In the genomic region with DNA sequence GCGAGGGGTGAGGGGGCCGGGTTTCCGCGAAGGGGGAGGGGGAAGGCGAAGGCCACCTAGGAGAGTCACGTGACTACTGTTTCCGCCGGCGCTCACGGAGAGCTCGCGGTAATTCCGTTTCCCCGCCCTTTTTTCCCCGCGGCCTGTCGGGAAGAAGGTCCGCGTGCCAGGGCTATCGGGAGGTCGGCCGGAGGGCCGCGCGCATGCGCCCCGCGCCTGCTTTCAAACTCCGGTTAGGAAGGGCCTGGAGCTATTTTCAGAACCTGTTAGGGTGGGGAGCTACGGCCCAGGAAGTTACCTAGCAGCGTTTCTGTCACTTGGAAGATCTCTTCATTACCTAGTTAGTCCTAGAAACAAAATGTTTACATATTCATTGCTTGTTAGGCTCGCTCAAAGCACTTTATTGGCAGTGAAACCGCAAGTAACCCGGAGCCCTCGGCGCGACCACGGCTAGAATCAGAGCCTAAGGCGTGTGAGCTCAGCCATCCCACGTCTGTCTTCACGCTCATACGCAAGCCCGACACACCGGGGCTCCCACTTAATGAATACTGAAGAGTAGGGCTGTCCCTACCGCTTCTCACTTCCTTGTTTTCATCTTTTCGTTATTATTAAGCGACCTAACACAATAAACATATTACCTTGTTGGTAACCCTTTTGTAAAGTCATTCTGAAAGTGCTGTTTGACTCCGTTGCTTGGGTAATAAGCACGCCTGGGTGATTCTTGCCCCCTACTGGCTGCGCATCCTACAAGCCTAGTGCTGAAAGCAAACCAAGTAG, we compare ENCODE assay signal across 1 cellular context.
TF ChIP-seq lines count a peak whose summit lies in the region.

No MANE protein-coding gene starts in this region.

TF ChIP-seq in HEK293, 187 proteins besides CTCF, POLR2A, EP300 and RAD21 (continued from another document and continues in another):
- TF ChIP-seq, protein P1, sequence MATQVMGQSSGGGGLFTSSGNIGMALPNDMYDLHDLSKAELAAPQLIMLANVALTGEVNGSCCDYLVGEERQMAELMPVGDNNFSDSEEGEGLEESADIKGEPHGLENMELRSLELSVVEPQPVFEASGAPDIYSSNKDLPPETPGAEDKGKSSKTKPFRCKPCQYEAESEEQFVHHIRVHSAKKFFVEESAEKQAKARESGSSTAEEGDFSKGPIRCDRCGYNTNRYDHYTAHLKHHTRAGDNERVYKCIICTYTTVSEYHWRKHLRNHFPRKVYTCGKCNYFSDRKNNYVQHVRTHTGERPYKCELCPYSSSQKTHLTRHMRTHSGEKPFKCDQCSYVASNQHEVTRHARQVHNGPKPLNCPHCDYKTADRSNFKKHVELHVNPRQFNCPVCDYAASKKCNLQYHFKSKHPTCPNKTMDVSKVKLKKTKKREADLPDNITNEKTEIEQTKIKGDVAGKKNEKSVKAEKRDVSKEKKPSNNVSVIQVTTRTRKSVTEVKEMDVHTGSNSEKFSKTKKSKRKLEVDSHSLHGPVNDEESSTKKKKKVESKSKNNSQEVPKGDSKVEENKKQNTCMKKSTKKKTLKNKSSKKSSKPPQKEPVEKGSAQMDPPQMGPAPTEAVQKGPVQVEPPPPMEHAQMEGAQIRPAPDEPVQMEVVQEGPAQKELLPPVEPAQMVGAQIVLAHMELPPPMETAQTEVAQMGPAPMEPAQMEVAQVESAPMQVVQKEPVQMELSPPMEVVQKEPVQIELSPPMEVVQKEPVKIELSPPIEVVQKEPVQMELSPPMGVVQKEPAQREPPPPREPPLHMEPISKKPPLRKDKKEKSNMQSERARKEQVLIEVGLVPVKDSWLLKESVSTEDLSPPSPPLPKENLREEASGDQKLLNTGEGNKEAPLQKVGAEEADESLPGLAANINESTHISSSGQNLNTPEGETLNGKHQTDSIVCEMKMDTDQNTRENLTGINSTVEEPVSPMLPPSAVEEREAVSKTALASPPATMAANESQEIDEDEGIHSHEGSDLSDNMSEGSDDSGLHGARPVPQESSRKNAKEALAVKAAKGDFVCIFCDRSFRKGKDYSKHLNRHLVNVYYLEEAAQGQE (tag by site-specific recombination; IDR thresholded peaks at IDR 0.05), result peak; percentile 31; the same call in 1 of the 2 replicates
- TF ChIP-seq KLF8 (tag by site-specific recombination; IDR thresholded peaks at IDR 0.05), result peak; percentile 36
- TF ChIP-seq, protein P2, sequence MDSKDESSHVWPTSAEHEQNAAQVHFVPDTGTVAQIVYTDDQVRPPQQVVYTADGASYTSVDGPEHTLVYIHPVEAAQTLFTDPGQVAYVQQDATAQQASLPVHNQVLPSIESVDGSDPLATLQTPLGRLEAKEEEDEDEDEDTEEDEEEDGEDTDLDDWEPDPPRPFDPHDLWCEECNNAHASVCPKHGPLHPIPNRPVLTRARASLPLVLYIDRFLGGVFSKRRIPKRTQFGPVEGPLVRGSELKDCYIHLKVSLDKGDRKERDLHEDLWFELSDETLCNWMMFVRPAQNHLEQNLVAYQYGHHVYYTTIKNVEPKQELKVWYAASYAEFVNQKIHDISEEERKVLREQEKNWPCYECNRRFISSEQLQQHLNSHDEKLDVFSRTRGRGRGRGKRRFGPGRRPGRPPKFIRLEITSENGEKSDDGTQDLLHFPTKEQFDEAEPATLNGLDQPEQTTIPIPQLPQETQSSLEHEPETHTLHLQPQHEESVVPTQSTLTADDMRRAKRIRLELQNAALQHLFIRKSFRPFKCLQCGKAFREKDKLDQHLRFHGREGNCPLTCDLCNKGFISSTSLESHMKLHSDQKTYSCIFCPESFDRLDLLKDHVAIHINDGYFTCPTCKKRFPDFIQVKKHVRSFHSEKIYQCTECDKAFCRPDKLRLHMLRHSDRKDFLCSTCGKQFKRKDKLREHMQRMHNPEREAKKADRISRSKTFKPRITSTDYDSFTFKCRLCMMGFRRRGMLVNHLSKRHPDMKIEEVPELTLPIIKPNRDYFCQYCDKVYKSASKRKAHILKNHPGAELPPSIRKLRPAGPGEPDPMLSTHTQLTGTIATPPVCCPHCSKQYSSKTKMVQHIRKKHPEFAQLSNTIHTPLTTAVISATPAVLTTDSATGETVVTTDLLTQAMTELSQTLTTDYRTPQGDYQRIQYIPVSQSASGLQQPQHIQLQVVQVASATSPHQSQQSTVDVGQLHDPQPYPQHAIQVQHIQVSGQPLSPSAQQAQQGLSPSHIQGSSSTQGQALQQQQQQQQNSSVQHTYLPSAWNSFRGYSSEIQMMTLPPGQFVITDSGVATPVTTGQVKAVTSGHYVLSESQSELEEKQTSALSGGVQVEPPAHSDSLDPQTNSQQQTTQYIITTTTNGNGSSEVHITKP (tag by site-specific recombination; IDR thresholded peaks at IDR 0.05), result peak; percentile 84
- TF ChIP-seq, protein P3, sequence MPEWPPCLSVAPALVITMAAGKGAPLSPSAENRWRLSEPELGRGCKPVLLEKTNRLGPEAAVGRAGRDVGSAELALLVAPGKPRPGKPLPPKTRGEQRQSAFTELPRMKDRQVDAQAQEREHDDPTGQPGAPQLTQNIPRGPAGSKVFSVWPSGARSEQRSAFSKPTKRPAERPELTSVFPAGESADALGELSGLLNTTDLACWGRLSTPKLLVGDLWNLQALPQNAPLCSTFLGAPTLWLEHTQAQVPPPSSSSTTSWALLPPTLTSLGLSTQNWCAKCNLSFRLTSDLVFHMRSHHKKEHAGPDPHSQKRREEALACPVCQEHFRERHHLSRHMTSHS (tag by site-specific recombination; IDR thresholded peaks at IDR 0.05), result no peak
- no peak; the same call in 1 of the 2 replicates for TF ChIP-seq ZNF366 (tag by site-specific recombination; conservative IDR thresholded peaks at IDR 0.05)
- TF ChIP-seq, protein P4, sequence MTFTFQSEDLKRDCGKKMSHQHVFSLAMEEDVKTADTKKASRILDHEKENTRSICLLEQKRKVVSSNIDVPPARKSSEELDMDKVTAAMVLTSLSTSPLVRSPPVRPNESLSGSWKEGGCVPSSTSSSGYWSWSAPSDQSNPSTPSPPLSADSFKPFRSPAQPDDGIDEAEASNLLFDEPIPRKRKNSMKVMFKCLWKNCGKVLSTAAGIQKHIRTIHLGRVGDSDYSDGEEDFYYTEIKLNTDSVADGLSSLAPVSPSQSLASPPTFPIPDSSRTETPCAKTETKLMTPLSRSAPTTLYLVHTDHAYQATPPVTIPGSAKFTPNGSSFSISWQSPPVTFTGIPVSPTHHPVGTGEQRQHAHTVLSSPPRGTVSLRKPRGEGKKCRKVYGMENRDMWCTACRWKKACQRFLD (tag by site-specific recombination; IDR thresholded peaks at IDR 0.05), result no peak
- TF ChIP-seq SALL2 (tag by site-specific recombination; IDR thresholded peaks at IDR 0.05; ENCODE audit: borderline replicate concordance), result no peak
- TF ChIP-seq, protein P5, sequence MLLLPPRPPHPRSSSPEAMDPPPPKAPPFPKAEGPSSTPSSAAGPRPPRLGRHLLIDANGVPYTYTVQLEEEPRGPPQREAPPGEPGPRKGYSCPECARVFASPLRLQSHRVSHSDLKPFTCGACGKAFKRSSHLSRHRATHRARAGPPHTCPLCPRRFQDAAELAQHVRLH (tag by site-specific recombination; IDR thresholded peaks at IDR 0.05), result 0 out of 2 replicates have a peak, but pooled peaks have one; percentile 14
- no peak for TF ChIP-seq ZNF112 (tag by site-specific recombination; IDR thresholded peaks at IDR 0.05)
- TF ChIP-seq, protein P6, sequence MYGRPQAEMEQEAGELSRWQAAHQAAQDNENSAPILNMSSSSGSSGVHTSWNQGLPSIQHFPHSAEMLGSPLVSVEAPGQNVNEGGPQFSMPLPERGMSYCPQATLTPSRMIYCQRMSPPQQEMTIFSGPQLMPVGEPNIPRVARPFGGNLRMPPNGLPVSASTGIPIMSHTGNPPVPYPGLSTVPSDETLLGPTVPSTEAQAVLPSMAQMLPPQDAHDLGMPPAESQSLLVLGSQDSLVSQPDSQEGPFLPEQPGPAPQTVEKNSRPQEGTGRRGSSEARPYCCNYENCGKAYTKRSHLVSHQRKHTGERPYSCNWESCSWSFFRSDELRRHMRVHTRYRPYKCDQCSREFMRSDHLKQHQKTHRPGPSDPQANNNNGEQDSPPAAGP (tag by site-specific recombination; IDR thresholded peaks at IDR 0.05), result peak; percentile 39
- TF ChIP-seq ZBTB10 (tag by site-specific recombination; IDR thresholded peaks at IDR 0.05), result no peak; the same call in 1 of the 2 replicates
- TF ChIP-seq ZFP3 (tag by site-specific recombination; IDR thresholded peaks at IDR 0.05; ENCODE audit: low read depth), result no peak
- TF ChIP-seq, protein P7, sequence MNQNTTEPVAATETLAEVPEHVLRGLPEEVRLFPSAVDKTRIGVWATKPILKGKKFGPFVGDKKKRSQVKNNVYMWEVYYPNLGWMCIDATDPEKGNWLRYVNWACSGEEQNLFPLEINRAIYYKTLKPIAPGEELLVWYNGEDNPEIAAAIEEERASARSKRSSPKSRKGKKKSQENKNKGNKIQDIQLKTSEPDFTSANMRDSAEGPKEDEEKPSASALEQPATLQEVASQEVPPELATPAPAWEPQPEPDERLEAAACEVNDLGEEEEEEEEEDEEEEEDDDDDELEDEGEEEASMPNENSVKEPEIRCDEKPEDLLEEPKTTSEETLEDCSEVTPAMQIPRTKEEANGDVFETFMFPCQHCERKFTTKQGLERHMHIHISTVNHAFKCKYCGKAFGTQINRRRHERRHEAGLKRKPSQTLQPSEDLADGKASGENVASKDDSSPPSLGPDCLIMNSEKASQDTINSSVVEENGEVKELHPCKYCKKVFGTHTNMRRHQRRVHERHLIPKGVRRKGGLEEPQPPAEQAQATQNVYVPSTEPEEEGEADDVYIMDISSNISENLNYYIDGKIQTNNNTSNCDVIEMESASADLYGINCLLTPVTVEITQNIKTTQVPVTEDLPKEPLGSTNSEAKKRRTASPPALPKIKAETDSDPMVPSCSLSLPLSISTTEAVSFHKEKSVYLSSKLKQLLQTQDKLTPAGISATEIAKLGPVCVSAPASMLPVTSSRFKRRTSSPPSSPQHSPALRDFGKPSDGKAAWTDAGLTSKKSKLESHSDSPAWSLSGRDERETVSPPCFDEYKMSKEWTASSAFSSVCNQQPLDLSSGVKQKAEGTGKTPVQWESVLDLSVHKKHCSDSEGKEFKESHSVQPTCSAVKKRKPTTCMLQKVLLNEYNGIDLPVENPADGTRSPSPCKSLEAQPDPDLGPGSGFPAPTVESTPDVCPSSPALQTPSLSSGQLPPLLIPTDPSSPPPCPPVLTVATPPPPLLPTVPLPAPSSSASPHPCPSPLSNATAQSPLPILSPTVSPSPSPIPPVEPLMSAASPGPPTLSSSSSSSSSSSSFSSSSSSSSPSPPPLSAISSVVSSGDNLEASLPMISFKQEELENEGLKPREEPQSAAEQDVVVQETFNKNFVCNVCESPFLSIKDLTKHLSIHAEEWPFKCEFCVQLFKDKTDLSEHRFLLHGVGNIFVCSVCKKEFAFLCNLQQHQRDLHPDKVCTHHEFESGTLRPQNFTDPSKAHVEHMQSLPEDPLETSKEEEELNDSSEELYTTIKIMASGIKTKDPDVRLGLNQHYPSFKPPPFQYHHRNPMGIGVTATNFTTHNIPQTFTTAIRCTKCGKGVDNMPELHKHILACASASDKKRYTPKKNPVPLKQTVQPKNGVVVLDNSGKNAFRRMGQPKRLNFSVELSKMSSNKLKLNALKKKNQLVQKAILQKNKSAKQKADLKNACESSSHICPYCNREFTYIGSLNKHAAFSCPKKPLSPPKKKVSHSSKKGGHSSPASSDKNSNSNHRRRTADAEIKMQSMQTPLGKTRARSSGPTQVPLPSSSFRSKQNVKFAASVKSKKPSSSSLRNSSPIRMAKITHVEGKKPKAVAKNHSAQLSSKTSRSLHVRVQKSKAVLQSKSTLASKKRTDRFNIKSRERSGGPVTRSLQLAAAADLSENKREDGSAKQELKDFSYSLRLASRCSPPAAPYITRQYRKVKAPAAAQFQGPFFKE (tag by site-specific recombination; IDR thresholded peaks at IDR 0.05; ENCODE audit: borderline replicate concordance), result no peak
- TF ChIP-seq ZNF239 (tag by site-specific recombination; IDR thresholded peaks at IDR 0.05), result no peak
- TF ChIP-seq ZBTB17 (tag by site-specific recombination; IDR thresholded peaks at IDR 0.05), result peak; percentile 99
- peak; percentile 67 for TF ChIP-seq SP7 (tag by site-specific recombination; IDR thresholded peaks at IDR 0.05)
- no peak for TF ChIP-seq ZNF423 (tag by site-specific recombination; IDR thresholded peaks at IDR 0.05)
- TF ChIP-seq ZNF639 (tag by site-specific recombination; IDR thresholded peaks at IDR 0.05), result no peak; the same call in 1 of the 2 replicates
- no peak for TF ChIP-seq ZNF670 (tag by site-specific recombination; IDR thresholded peaks at IDR 0.05; ENCODE audit: low read depth)
- TF ChIP-seq WT1 (tag by site-specific recombination; IDR thresholded peaks at IDR 0.05), result no peak
- TF ChIP-seq ZNF416 (tag by site-specific recombination; IDR thresholded peaks at IDR 0.05), result no peak
- TF ChIP-seq ZNF274 (IDR thresholded peaks at IDR 0.05; ENCODE audit: low read length), result no peak
- no peak for TF ChIP-seq ZNF274 (tag by site-specific recombination; IDR thresholded peaks at IDR 0.05; ENCODE audit: borderline replicate concordance)
- TF ChIP-seq SCRT2 (tag by site-specific recombination; IDR thresholded peaks at IDR 0.05), result peak; percentile 88
- TF ChIP-seq SP2 (tag by site-specific recombination; IDR thresholded peaks at IDR 0.05), result peak; percentile 74
- TF ChIP-seq, protein P8, sequence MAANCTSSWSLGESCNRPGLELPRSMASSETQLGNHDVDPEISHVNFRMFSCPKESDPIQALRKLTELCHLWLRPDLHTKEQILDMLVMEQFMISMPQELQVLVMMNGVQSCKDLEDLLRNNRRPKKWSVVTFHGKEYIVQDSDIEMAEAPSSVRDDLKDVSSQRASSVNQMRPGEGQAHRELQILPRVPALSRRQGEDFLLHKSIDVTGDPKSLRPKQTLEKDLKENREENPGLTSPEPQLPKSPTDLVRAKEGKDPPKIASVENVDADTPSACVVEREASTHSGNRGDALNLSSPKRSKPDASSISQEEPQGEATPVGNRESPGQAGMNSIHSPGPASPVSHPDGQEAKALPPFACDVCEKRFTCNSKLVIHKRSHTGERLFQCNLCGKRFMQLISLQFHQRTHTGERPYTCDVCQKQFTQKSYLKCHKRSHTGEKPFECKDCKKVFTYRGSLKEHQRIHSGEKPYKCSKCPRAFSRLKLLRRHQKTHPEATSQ (tag by site-specific recombination; IDR thresholded peaks at IDR 0.05), result no peak
